Comparison of ENCODE assay signal across 18 cellular contexts in the genomic region with DNA sequence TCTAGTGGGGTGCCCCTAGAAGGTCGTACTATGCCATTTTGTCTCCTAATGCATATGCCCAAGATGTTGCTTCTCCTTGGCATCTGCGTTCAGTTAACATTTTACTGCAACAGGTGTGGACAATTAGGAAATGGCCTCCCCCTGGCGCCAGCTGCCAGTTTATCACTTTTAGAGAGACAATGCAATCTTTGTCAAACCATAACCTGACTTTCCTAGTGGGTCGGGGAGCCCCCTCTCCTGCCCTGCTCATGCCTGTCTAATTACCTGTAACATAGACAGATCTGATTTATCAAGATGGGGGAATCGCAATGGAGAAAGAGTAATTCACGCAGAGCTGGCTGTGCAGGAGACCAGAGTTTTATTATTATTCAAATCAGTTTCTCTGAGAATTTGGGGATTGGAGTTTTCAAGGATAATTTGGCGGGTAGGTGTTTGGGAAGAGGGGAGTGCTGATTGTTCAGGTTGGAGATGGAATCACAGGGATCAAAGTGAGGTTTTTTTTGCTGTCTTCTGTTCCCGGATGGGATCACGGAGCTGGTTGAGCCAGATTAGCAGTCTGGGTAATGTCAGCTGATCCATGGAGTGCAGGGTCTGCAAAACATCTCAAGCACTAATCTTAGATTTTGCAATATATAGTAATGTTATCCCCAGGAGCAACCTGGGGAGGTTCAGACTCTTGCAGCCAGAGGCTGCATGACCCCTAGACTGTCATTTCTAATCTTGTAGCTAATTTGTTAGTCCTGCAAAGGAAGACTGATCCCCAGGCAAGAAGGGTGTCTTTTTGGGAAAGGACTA.
DNase-seq lines count a peak whose midpoint lies in the region; ATAC-seq, FAIRE-seq and TF ChIP-seq lines count a peak whose summit lies in the region.
"Had no signal": no experiment of that assay in that cellular context is flagged by ENCODE, and none has a peak within 500 bp of the region (broad histone marks: within the 10 kb centered on the region; RNA-seq: fewer than 3 reads in every experiment).

No MANE protein-coding gene starts in this region.

- H2AFZ ChIP-seq in GM23338: peak overlapping the region; percentile 77; the same call in 1 of the 2 replicates
- H2AFZ ChIP-seq in H1 (ENCODE audit: low read length): peak overlapping the region; percentile 9; the same call in 1 of the 2 replicates

- H3K27me3 ChIP-seq in GM23338 (ENCODE audit: insufficient read depth) (no peaks in the 10 kb centered on the region), SJCRH30 (no peaks in the 10 kb centered on the region), H1 (replicated peaks in 1 of 4; ENCODE audit: control insufficient read depth in 3 of 4, extremely low read depth in 1 of 4, insufficient read depth in 3 of 4, low read length in 3 of 4) (no peaks in the 10 kb centered on the region)
- H3K27me3 ChIP-seq: BLaER1 treated with 17β-estradiol and CSF1 and Interleukin-3, amounts not matched to agents 10 nM and 100 nM had no signal

- no peaks in the 10 kb centered on the region for H3K9me3 Mint-ChIP-seq in GM23338

- H4K8ac ChIP-seq in H1 (ENCODE audit: extremely low read depth, insufficient read depth, low read length): no peak overlapping the region

- H2BK5ac ChIP-seq in H1 (ENCODE audit: low read depth, low read length): no peak overlapping the region

- CTCF ChIA-PET in H1 (lab: Charles Lee; ENCODE audit: partially characterized antibody): interaction anchor here (0.6 kb wide), 1 partner anchor 192 kb away, joined by 4 read pairs; no protein-coding TSS in a partner anchor

- no peak overlapping the region for H2BK15ac ChIP-seq in H1 (ENCODE audit: low read length)

- no peaks in the 10 kb centered on the region for H3K9me2 ChIP-seq in GM23338 (ENCODE audit: insufficient read depth)

- H4K5ac ChIP-seq in H1 (ENCODE audit: insufficient read length, low read depth, low read length): no peak overlapping the region

- no peak overlapping the region for H2BK12ac ChIP-seq in H1 (ENCODE audit: low read depth, low read length)

- no peak overlapping the region for H3K27ac Mint-ChIP-seq in GM23338
- H3K27ac Mint-ChIP-seq: CD4-positive, CD25-positive, alpha-beta regulatory T cell had no signal

- H3K4me3 ChIP-seq in GM23338: no peak overlapping the region
- no peak overlapping the region for H3K4me3 ChIP-seq in SJCRH30
- H3K4me3 ChIP-seq in H1 (ENCODE audit: extremely low read depth in 1 of 4, insufficient read depth in 2 of 4, low read depth in 3 of 4, low read length in 4 of 4): no peak overlapping the region
- H3K4me3 ChIP-seq: BLaER1 treated with 17β-estradiol and CSF1 and Interleukin-3, amounts not matched to agents 10 nM and 100 nM had no signal

- FAIRE-seq in H1 (lab: Jason Lieb, UNC): no peak
- FAIRE-seq: GM12892, GM19239 had no signal

- H3K4me1 Mint-ChIP-seq in GM23338: peaks cover 8% of the 10 kb centered on the region; the same call in 2 of the 3 replicates
- H3K4me1 Mint-ChIP-seq: CD4-positive, CD25-positive, alpha-beta regulatory T cell had no signal

- H4K20me1 ChIP-seq in GM23338 (replicated peaks; ENCODE audit: insufficient read depth) (no peaks in the 10 kb centered on the region), H1 (replicated peaks in 1 of 2; ENCODE audit: control insufficient read depth in 1 of 2, insufficient read depth in 2 of 2, low read length in 2 of 2) (no peaks in the 10 kb centered on the region)
- H4K20me1 ChIP-seq: BLaER1 treated with 17β-estradiol and CSF1 and Interleukin-3, amounts not matched to agents 10 nM and 100 nM had no signal

- ATAC-seq in GM23338: no peak
- no peak for ATAC-seq in GM19324 (IDR thresholded peaks at IDR 0.05; ENCODE audit: low FRiP score, unreplicated experiment)

- no peak overlapping the region for H4K91ac ChIP-seq in H1 (replicated peaks; ENCODE audit: insufficient read length, low read length)

- H3K27ac ChIP-seq in GM23338 (ENCODE audit: low read depth) (no peak overlapping the region), SJCRH30 (no peak overlapping the region), H1 (ENCODE audit: low read depth, low read length) (no peak overlapping the region)
- H3K27ac ChIP-seq: BLaER1 treated with 17β-estradiol and CSF1 and Interleukin-3, amounts not matched to agents 10 nM and 100 nM; HL-60 had no signal

- H3K56ac ChIP-seq in H1 (replicated peaks; ENCODE audit: insufficient read length, low read depth, low read length): no peak overlapping the region

- WGBS in H1 (ENCODE audit: extremely low coverage in 1 of 2, insufficient coverage in 1 of 2, insufficient read length in 1 of 2, insufficient replicate concordance in 2 of 2, low coverage in 1 of 2, low lambda C conversion rate in 2 of 2, missing lambda C conversion rate in 1 of 2), 2 experiments: 90% methylated on average over 9 of the region's 9 CpGs; no CpG with 5 or more reads in 1 of the 2 experiments

- no peak for TF ChIP-seq CTCF in GM23338 (conservative IDR thresholded peaks at IDR 0.05; ENCODE audit: low read depth in 2 of 2)
- no peak for TF ChIP-seq CTCF in H1 (IDR thresholded peaks at IDR 0.05; ENCODE audit: control extremely low read depth in 1 of 3, insufficient read depth in 1 of 3, low read depth in 1 of 3, low read length in 3 of 3)

- no peak overlapping the region for H3K9ac ChIP-seq in H1 (replicated peaks in 1 of 4; ENCODE audit: extremely low read depth in 1 of 4, low read depth in 3 of 4, low read length in 3 of 4)
- H3K9ac ChIP-seq: BLaER1 treated with 17β-estradiol and CSF1 and Interleukin-3, amounts not matched to agents 10 nM and 100 nM had no signal

- no peak overlapping the region for H3K18ac ChIP-seq in H1 (ENCODE audit: extremely low read depth, low read length)

- H3K4me3 Mint-ChIP-seq in GM23338: no peak overlapping the region
- H3K4me3 Mint-ChIP-seq: CD4-positive, CD25-positive, alpha-beta regulatory T cell had no signal

- no peaks in the 10 kb centered on the region for H3K79me2 ChIP-seq in GM23338 (replicated peaks; ENCODE audit: insufficient read depth)
- no peaks in the 10 kb centered on the region for H3K79me2 ChIP-seq in H1 (ENCODE audit: control insufficient read depth in 1 of 2, insufficient read depth in 2 of 2, low read length in 2 of 2)

- no peaks in the 10 kb centered on the region for H3K79me1 ChIP-seq in H1 (ENCODE audit: low read depth, low read length)

- no peak overlapping the region for H2BK20ac ChIP-seq in H1 (ENCODE audit: low read length)

- POLR2A ChIA-PET in H1 (lab: Charles Lee; ENCODE audit: partially characterized antibody): no interaction called here

- no peaks in the 10 kb centered on the region for H3K36me3 ChIP-seq in GM23338 (ENCODE audit: insufficient read depth)
- no peaks in the 10 kb centered on the region for H3K36me3 ChIP-seq in SJCRH30
- H3K36me3 ChIP-seq in H1 (ENCODE audit: control insufficient read depth in 2 of 4, insufficient read depth in 4 of 4, low read length in 3 of 4): no peaks in the 10 kb centered on the region
- H3K36me3 ChIP-seq: BLaER1 treated with 17β-estradiol and CSF1 and Interleukin-3, amounts not matched to agents 10 nM and 100 nM had no signal

- peaks cover 1% of the 10 kb centered on the region for H3K27me3 Mint-ChIP-seq in GM23338 (ENCODE audit: insufficient read depth, low read depth, poor library complexity)
- H3K27me3 Mint-ChIP-seq: CD4-positive, CD25-positive, alpha-beta regulatory T cell had no signal

- no peaks in the 10 kb centered on the region for H3K9me3 ChIP-seq in SJCRH30 (replicated peaks)
- no peaks in the 10 kb centered on the region for H3K9me3 ChIP-seq in H1 (ENCODE audit: insufficient read depth in 2 of 2, low read depth in 1 of 2, low read length in 1 of 2)
- H3K9me3 ChIP-seq: BLaER1 treated with 17β-estradiol and CSF1 and Interleukin-3, amounts not matched to agents 10 nM and 100 nM had no signal

- no peak for TF ChIP-seq RAD21 in H1 (IDR thresholded peaks at IDR 0.05 in 1 of 2, conservative IDR thresholded peaks at IDR 0.05 in 1 of 2; ENCODE audit: low read depth in 2 of 2, low read length in 2 of 2)

- H3K23ac ChIP-seq in H1 (ENCODE audit: insufficient read length): no peak overlapping the region

- TF ChIP-seq POLR2A in H1 (IDR thresholded peaks at IDR 0.05; ENCODE audit: control extremely low read depth in 1 of 2, low read depth in 2 of 2, low read length in 2 of 2): no peak

- TF ChIP-seq EP300 in H1 (IDR thresholded peaks at IDR 0.05; ENCODE audit: borderline replicate concordance in 1 of 2, low read depth in 2 of 2, low read length in 2 of 2): no peak

- H2AK5ac ChIP-seq in H1 (ENCODE audit: low read depth, low read length): no peak overlapping the region

- no peak overlapping the region for H3K14ac ChIP-seq in H1 (ENCODE audit: insufficient read length)

- peaks cover 9% of the 10 kb centered on the region for H3K4me1 ChIP-seq in GM23338 (ENCODE audit: insufficient read depth)
- no peaks in the 10 kb centered on the region for H3K4me1 ChIP-seq in SJCRH30
- H3K4me1 ChIP-seq in H1 (replicated peaks in 1 of 4; ENCODE audit: control insufficient read depth in 3 of 4, insufficient read depth in 4 of 4, low read length in 3 of 4): no peaks in the 10 kb centered on the region
- H3K4me1 ChIP-seq: BLaER1 treated with 17β-estradiol and CSF1 and Interleukin-3, amounts not matched to agents 10 nM and 100 nM had no signal

- DNase-seq in NCI-H526 (lab: John Stamatoyannopoulos, UW): peak; percentile 37 to 48
- no peak for DNase-seq in NCI-H526 treated with DMSO at 0.1 percent for 48 hours (lab: John Stamatoyannopoulos, UW)
- no peak for DNase-seq in GM23338 (ENCODE audit: low spot score)
- peak; percentile 5 to 36 for DNase-seq in SJCRH30
- no peak for DNase-seq in H1 (ENCODE audit: low read depth in 1 of 2, low spot score in 2 of 2)
- no peak for DNase-seq in activated naive CD4-positive, alpha-beta T cell treated with Interleukin-2 at 50 U/mL for 16 hours
- no peak for DNase-seq in SIG-M5 treated with dmso at 0.1 percent for 504 hours (lab: John Stamatoyannopoulos, UW; ENCODE audit: unreplicated experiment)
- DNase-seq: ACHN; CD4-positive, CD25-positive, alpha-beta regulatory T cell; DMS79 treated with DMSO at 0.1 percent for 48 hours; EL; GDM1; H7 had no signal

- no peak overlapping the region for H3K4me2 ChIP-seq in GM23338
- no peak overlapping the region for H3K4me2 ChIP-seq in H1 (ENCODE audit: insufficient read depth in 1 of 2, low read depth in 2 of 2, low read length in 2 of 2)
- H3K4me2 ChIP-seq: BLaER1 treated with 17β-estradiol and CSF1 and Interleukin-3, amounts not matched to agents 10 nM and 100 nM had no signal

- no peaks in the 10 kb centered on the region for H3K23me2 ChIP-seq in H1 (ENCODE audit: low read depth, low read length)

- no peaks in the 10 kb centered on the region for H3K36me3 Mint-ChIP-seq in GM23338 (ENCODE audit: low read depth)
- H3K36me3 Mint-ChIP-seq: CD4-positive, CD25-positive, alpha-beta regulatory T cell had no signal

- H3K4ac ChIP-seq in H1 (replicated peaks; ENCODE audit: insufficient read length, low read depth, low read length): no peak overlapping the region

- no peak overlapping the region for H2BK120ac ChIP-seq in H1 (replicated peaks; ENCODE audit: low read depth, low read length)

- no peaks in the 10 kb centered on the region for H3F3A ChIP-seq in GM23338 (replicated peaks; ENCODE audit: low read depth)

TF ChIP-seq in GM23338, 12 proteins besides CTCF, POLR2A, EP300 and RAD21 (continues in another document):
- TF ChIP-seq EZH2phosphoT487 (IDR thresholded peaks at IDR 0.05; ENCODE audit: unreplicated experiment): no peak

TF ChIP-seq in H1, 55 proteins besides CTCF, POLR2A, EP300 and RAD21 (continues in another document):
- TF ChIP-seq ASH2L (IDR thresholded peaks at IDR 0.05; ENCODE audit: low read length): no peak
- TF ChIP-seq SAP30 (IDR thresholded peaks at IDR 0.05; ENCODE audit: insufficient read depth, insufficient replicate concordance, low read length): no peak

Comparison
In these comparisons a context has a peak if more than half of its experiments do, and no peak if none do; other contexts are left out.
1. DNase-seq: peak in NCI-H526 (2 of 2) and SJCRH30 (2 of 2); none in NCI-H526 treated with DMSO at 0.1 percent for 48 hours (single experiment), GM23338 (single experiment), H1 (0 of 2), activated naive CD4-positive, alpha-beta T cell treated with Interleukin-2 at 50 U/mL for 16 hours (single experiment) and SIG-M5 treated with dmso at 0.1 percent for 504 hours (single experiment).